8 cellular contexts compared by ENCODE assay signal in the genomic region with DNA sequence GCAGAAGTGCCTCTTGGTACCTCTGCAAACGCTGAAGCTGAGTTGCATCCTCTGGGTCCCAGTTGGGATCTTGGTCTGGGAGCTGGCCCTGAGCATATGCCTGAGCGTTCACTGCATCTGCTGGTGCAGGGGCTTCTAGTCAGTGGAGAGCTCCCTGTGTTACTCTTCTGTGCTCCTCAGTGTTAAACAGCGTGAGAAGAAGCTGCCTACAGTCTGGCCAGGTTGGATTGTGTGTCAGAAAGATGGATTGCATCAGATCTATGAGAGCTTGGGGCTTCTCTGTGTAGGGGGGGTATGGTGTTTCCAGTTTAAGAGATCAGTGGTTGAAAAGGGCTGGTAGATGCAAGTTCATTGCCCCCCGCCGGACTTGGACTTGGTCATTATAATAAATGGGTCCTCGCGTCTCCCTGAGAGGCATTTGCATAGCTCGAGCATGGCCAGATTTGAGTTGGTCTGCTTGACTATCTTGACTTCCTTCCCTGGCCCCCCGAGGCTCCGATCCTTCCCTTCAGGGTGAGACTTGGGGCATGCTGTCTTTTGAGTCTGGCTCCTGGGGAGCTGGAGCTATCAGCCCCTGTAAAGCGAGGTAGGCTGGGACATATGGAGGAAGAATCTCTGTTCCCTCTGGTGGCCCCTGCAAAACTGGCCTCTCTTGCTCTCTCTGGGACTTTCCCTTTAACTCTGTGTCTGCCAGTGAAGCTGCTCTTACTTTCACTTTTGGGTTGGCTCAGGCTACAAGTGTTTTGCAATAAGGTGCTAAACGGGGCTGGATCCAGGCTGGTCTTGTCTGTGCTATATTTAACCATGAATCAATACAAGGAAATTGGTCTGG. TPM values are rescaled to one million over a fixed set of nuclear protein-coding genes. Genes with fewer than 3 reads are reported as not detected.
A peak's percentile ranks its signal among the peaks of the same experiment; 100 is the strongest.
DNase-seq lines count a peak whose midpoint lies in the region; ATAC-seq lines count a peak whose summit lies in the region.

No MANE protein-coding gene starts in this region.

- H3K4me3 Mint-ChIP-seq in activated naive CD8-positive, alpha-beta T cell treated with anti-CD3 and anti-CD28 coated beads for 36 hours, result peak overlapping the region; percentile 77

- ATAC-seq in HG03521 (IDR thresholded peaks at IDR 0.05; ENCODE audit: unreplicated experiment), result no peak

- H3K36me3 Mint-ChIP-seq in activated naive CD8-positive, alpha-beta T cell treated with anti-CD3 and anti-CD28 coated beads for 36 hours, result no peaks in the 10 kb centered on the region

- peaks cover under 1% of the 10 kb centered on the region for H3K9me3 Mint-ChIP-seq in activated naive CD8-positive, alpha-beta T cell treated with anti-CD3 and anti-CD28 coated beads for 36 hours

- peak; percentile 36 for DNase-seq in activated naive CD4-positive, alpha-beta T cell treated with Interleukin-2 at 50 U/mL for 16 hours
- DNase-seq in activated naive CD4-positive, alpha-beta T cell (lab: John Stamatoyannopoulos, UW), result no peak
- peak; percentile 26 for DNase-seq in NCI-H2029 (lab: John Stamatoyannopoulos, UW)
- DNase-seq in activated naive CD8-positive, alpha-beta T cell treated with anti-CD3 and anti-CD28 coated beads for 36 hours, result peak; percentile 51
- DNase-seq in left kidney (ENCODE audit: low read depth, low spot score), result peak; percentile 15
- peak; percentile 21 to 24 for DNase-seq in stimulated activated CD8-positive, alpha-beta memory T cell treated with anti-CD3 and anti-CD28 coated beads, Interleukin-15, amount 100 ng/mL, for 48 hours (ENCODE audit: low read depth in 2 of 2)
- DNase-seq in NCI-H1436 treated with DMSO at 0.1 percent for 48 hours (lab: John Stamatoyannopoulos, UW), result no peak

- peak overlapping the region; percentile 88 for H3K27ac Mint-ChIP-seq in activated naive CD8-positive, alpha-beta T cell treated with anti-CD3 and anti-CD28 coated beads for 36 hours

- H3K4me1 Mint-ChIP-seq in activated naive CD8-positive, alpha-beta T cell treated with anti-CD3 and anti-CD28 coated beads for 36 hours, result peaks cover 27% of the 10 kb centered on the region

- H3K27me3 Mint-ChIP-seq in activated naive CD8-positive, alpha-beta T cell treated with anti-CD3 and anti-CD28 coated beads for 36 hours, result peaks cover 3% of the 10 kb centered on the region

RNA-seq across cellular contexts. Expression of gene OR10H4, which starts 52.9 kb away (rescaled TPM):
- total RNA-seq in activated naive CD8-positive, alpha-beta T cell treated with anti-CD3 and anti-CD28 coated beads for 36 hours, result not detected

Comparison
In these comparisons a context has a peak if more than half of its experiments do, and no peak if none do; other contexts are left out.
1. DNase-seq: peak in activated naive CD4-positive, alpha-beta T cell treated with Interleukin-2 at 50 U/mL for 16 hours (single experiment), NCI-H2029 (single experiment), activated naive CD8-positive, alpha-beta T cell treated with anti-CD3 and anti-CD28 coated beads for 36 hours (single experiment), left kidney (single experiment) and stimulated activated CD8-positive, alpha-beta memory T cell treated with anti-CD3 and anti-CD28 coated beads, Interleukin-15, amount 100 ng/mL, for 48 hours (2 of 2); none in activated naive CD4-positive, alpha-beta T cell (0 of 4) and NCI-H1436 treated with DMSO at 0.1 percent for 48 hours (single experiment).